Comparison of ENCODE assay signal across 1 cellular context in genomic region chr5:91380491-91381133, GRCh38.
TF ChIP-seq lines count a peak whose summit lies in the region.

No MANE protein-coding gene starts in this region.

TF ChIP-seq in GM23338, 12 proteins besides CTCF, POLR2A, EP300 and RAD21 (continued from another document):
- TF ChIP-seq ZNF462 (CRISPR knock-in tag; IDR thresholded peaks at IDR 0.05), result no peak
